ENCODE assay signal across 12 cellular contexts in the genomic region with DNA sequence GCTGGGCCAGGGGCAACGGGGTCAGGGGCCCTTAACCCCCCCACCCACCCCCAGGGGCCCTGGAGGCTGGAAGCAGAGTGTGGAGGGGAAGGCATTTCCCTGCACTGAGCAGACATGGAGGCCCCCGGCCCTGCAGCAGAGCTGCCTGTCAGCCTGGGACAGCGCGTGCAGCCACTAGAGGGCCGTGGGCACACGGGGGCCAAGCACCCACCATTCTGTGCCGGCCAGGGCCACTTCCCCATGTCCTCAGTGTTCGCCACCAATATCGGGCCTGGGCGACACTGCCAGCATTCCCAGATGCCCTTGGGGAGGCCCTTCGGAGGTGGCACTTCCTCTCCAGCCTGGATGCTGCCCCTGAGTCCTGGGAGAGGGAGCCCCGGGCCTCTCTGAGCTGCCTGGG. TPM values are rescaled to one million over a fixed set of nuclear protein-coding genes. Genes with fewer than 3 reads are reported as not detected.
DNase-seq lines count a peak whose midpoint lies in the region; ATAC-seq, FAIRE-seq and TF ChIP-seq lines count a peak whose summit lies in the region.
"Had no signal": no experiment of that assay in that cellular context is flagged by ENCODE, and none has a peak within 500 bp of the region (broad histone marks: within the 10 kb centered on the region; RNA-seq: fewer than 3 reads in every experiment).

No MANE protein-coding gene starts in this region.

- no peak overlapping the region for H3K27ac ChIP-seq in A549
- H3K27ac ChIP-seq in RWPE2 (ENCODE audit: poor library complexity, severe bottlenecking): no peak overlapping the region
- no peak overlapping the region for H3K27ac ChIP-seq in hepatocyte
- H3K27ac ChIP-seq: KMS-11 had no signal

- H3K9me3 ChIP-seq in A549: no peaks in the 10 kb centered on the region
- H3K9me3 ChIP-seq in RWPE2 (ENCODE audit: severe bottlenecking): no peaks in the 10 kb centered on the region
- no peaks in the 10 kb centered on the region for H3K9me3 ChIP-seq in hepatocyte (ENCODE audit: low read depth)

- peak; percentile 27; the same call in 2 of the 3 replicates for TF ChIP-seq CTCF in A549 (IDR thresholded peaks at IDR 0.05)
- TF ChIP-seq CTCF in GM12873 (IDR thresholded peaks at IDR 0.05; ENCODE audit: insufficient read depth, low read depth, low read length, missing control alignments): peak; percentile 39
- peak; percentile 23 for TF ChIP-seq CTCF in RWPE2 (IDR thresholded peaks at IDR 0.05; ENCODE audit: poor library complexity, severe bottlenecking)
- TF ChIP-seq CTCF in hepatocyte (IDR thresholded peaks at IDR 0.05; ENCODE audit: poor library complexity): peak; percentile 28

- H3K4me2 ChIP-seq in A549 (no peak overlapping the region), hepatocyte (no peak overlapping the region)
- H3K4me2 ChIP-seq: KMS-11 had no signal

- POLR2A ChIA-PET in A549 (lab: Yijun Ruan, JAX): no interaction called here

- ATAC-seq in A549 (peak; percentile 72 to 92), RWPE2 (ENCODE audit: low read depth) (peak; percentile 57), GM19351 (IDR thresholded peaks at IDR 0.05; ENCODE audit: unreplicated experiment) (no peak)

- no peak overlapping the region for H3K4me3 ChIP-seq in A549
- no peak overlapping the region for H3K4me3 ChIP-seq in RWPE2 (ENCODE audit: severe bottlenecking)
- H3K4me3 ChIP-seq in hepatocyte: no peak overlapping the region

- 40% methylated on average over 4 of the region's 12 CpGs for WGBS in A549 (ENCODE audit: missing lambda C conversion rate)
- 55% methylated on average over 11 of the region's 12 CpGs for WGBS in hepatocyte (ENCODE audit: low lambda C conversion rate, missing lambda C conversion rate)

- H3K36me3 ChIP-seq in RWPE2 (ENCODE audit: low read depth) (no peaks in the 10 kb centered on the region), hepatocyte (replicated peaks; ENCODE audit: insufficient read depth, low read depth) (no peaks in the 10 kb centered on the region)

- H3K9me2 ChIP-seq in hepatocyte (replicated peaks; ENCODE audit: insufficient read depth): no peaks in the 10 kb centered on the region

- TF ChIP-seq EP300 in A549 (IDR thresholded peaks at IDR 0.05): no peak

- no peaks in the 10 kb centered on the region for H3K79me2 ChIP-seq in hepatocyte

- no peak for TF ChIP-seq RAD21 in A549 (conservative IDR thresholded peaks at IDR 0.05 in 1 of 2, IDR thresholded peaks at IDR 0.05 in 1 of 2)

- no peaks in the 10 kb centered on the region for H4K20me1 ChIP-seq in hepatocyte (ENCODE audit: insufficient read depth, poor library complexity, severe bottlenecking)

- CTCF ChIA-PET in A549 (lab: Yijun Ruan, JAX): interaction anchor here (1.1 to 1.6 kb wide), 3 partner anchors 13 to 101 kb away, joined by 3 to 7 read pairs (median 3); no protein-coding TSS in a partner anchor

- FAIRE-seq in A549 (lab: Jason Lieb, UNC): no peak

- no peak for TF ChIP-seq POLR2A in A549 (IDR thresholded peaks at IDR 0.05; ENCODE audit: low read length)

- DNase-seq in A549 (ENCODE audit: low read depth in 1 of 2, low spot score in 1 of 2) (peak in 1 of 2 experiments; percentile 34), RWPE2 (ENCODE audit: low spot score) (no peak), hepatocyte (ENCODE audit: low spot score) (no peak), NCI-H524 treated with DMSO at 0.1 percent for 48 hours (lab: John Stamatoyannopoulos, UW) (no peak), NOMO-1 (lab: John Stamatoyannopoulos, UW; ENCODE audit: unreplicated experiment in 2 of 2) (no peak)
- no peak for DNase-seq in stimulated activated CD4-positive, alpha-beta T cell treated with anti-CD3 and anti-CD28 coated beads, Interleukin-4, amount 100 ng/mL, for 1 hour
- DNase-seq: activated CD4-positive, alpha-beta memory T cell treated with anti-CD3 and anti-CD28 coated beads for 36 hours; stimulated activated CD8-positive, alpha-beta memory T cell treated with anti-CD3 and anti-CD28 coated beads, Interleukin-4, amount 100 ng/mL, for 48 hours had no signal

- no peak overlapping the region for H2AFZ ChIP-seq in hepatocyte

- H3K27me3 ChIP-seq in RWPE2 (ENCODE audit: insufficient read depth, poor library complexity, severe bottlenecking) (peaks cover 12% of the 10 kb centered on the region), hepatocyte (no peaks in the 10 kb centered on the region)

- H3K4me1 ChIP-seq in A549: no peaks in the 10 kb centered on the region
- no peaks in the 10 kb centered on the region for H3K4me1 ChIP-seq in RWPE2 (ENCODE audit: insufficient read depth, poor library complexity, severe bottlenecking)
- no peaks in the 10 kb centered on the region for H3K4me1 ChIP-seq in hepatocyte (ENCODE audit: insufficient read depth)

TF ChIP-seq in A549, 52 proteins besides CTCF, POLR2A, EP300 and RAD21:
- TF ChIP-seq HOXB13 (CRISPR knock-in tag; IDR thresholded peaks at IDR 0.05; ENCODE audit: low read depth) (no peak), EHF (CRISPR knock-in tag; IDR thresholded peaks at IDR 0.05) (no peak)

RNA-seq across cellular contexts. Expression of a gene that starts 23.2 kb away (rescaled TPM):
- polyA plus RNA-seq in A549 (2011; rRNA removed) (1.4 and 1.7 TPM in 2 replicates), A549 (2017; fragmentation: RNase III; extraction: RNeasy Plus Mini Kit Qiagen cat#74134 plus additional on column Dnase treatment) (2.7 to 3.2 TPM (median 3.0 TPM) in 3 replicates), hepatocyte (32.3 and 36.2 TPM in 2 replicates)
- polyA plus RNA-seq in A549 (2012; cell fraction: cytosol; rRNA removed): 4.0 and 4.1 TPM in 2 replicates
- polyA plus RNA-seq in A549 (2012; cell fraction: nucleus; rRNA removed): 9.6 and 11.9 TPM in 2 replicates
- polyA minus RNA-seq in A549 (2011; rRNA and poly(A)+ RNA removed): 2.9 and 6.0 TPM in 2 replicates
- 21.5 and 24.8 TPM in 2 replicates for total RNA-seq in hepatocyte
- polyA plus RNA-seq: CD14-positive monocyte had no signal
